ENCODE assay signal across 21 cellular contexts in the genomic region with DNA sequence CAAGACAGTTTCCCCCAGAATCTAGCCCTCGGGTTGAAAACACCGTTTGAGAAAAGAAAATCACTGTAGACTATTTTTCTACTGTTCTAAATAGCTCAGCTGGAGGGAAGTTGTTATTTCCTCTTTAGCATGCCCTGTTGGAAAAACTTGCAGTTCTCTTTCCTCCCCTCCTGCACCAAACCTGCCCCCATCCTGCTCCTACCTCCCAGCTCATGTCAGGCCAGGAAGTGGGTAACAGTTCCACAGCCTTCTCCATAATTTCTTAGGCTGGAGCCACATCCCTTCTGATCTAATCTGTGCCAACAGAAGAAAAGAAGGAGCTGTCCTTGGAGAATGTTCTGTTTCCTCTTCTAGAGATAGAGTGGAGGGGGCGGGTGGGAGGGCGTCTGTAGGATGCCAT.
DNase-seq lines count a peak whose midpoint lies in the region; ATAC-seq and TF ChIP-seq lines count a peak whose summit lies in the region.
"Had no signal": no experiment of that assay in that cellular context is flagged by ENCODE, and none has a peak within 500 bp of the region (broad histone marks: within the 10 kb centered on the region; RNA-seq: fewer than 3 reads in every experiment).

No MANE protein-coding gene starts in this region.

- H3K36me3 ChIP-seq in BLaER1 (no peaks in the 10 kb centered on the region), OCI-LY1 (ENCODE audit: insufficient read depth, low read length) (no peaks in the 10 kb centered on the region), mesodermal cell (ENCODE audit: control insufficient read depth, insufficient read depth, low read length) (no peaks in the 10 kb centered on the region)

- H2AFZ ChIP-seq in OCI-LY1 (ENCODE audit: low read length) = peak overlapping the region; percentile 31; the same call in 1 of the 2 replicates

- H3K79me2 ChIP-seq in OCI-LY1 (ENCODE audit: insufficient read depth, low read length) = no peaks in the 10 kb centered on the region

- H3K4me3 ChIP-seq in BLaER1 (no peak overlapping the region), OCI-LY1 (ENCODE audit: low read depth, low read length, poor library complexity, severe bottlenecking) (no peak overlapping the region), mesodermal cell (ENCODE audit: extremely low read depth, insufficient read depth, low read length, poor library complexity, severe bottlenecking) (no peak overlapping the region)
- H3K4me3 ChIP-seq: A549, K562 had no signal

- H3K27ac ChIP-seq in BLaER1 (no peak overlapping the region), OCI-LY1 (ENCODE audit: low read depth, low read length, poor library complexity, severe bottlenecking) (peak overlapping the region; percentile 53), mesodermal cell (ENCODE audit: low read depth, low read length, severe bottlenecking) (peak overlapping the region; percentile 66)
- H3K27ac ChIP-seq: 22Rv1, A549 had no signal

- no peaks in the 10 kb centered on the region for H3F3A ChIP-seq in OCI-LY1 (ENCODE audit: insufficient read depth, low read length)

- peak; percentile 52 for DNase-seq in dermis blood vessel endothelial cell
- DNase-seq in stimulated activated naive CD8-positive, alpha-beta T cell treated with anti-CD3 and anti-CD28 coated beads, Interleukin-15, Interleukin-2, amounts not matched to agents 100 U/mL and 50 U/mL, for 24 hours = no peak
- DNase-seq: AML-193; Calu3; CD8-positive, alpha-beta T cell; DMS79 treated with DMSO at 0.1 percent for 48 hours; EL; GOT3; H7; HFFc6; IMR-90 had no signal

- H3K4me2 ChIP-seq in BLaER1 (peak overlapping the region; percentile 25; the same call in 1 of the 2 replicates), OCI-LY1 (ENCODE audit: low read length) (peak overlapping the region; percentile 31; the same call in 1 of the 2 replicates)
- H3K4me2 ChIP-seq: A549 had no signal

- ATAC-seq in HG02759 (IDR thresholded peaks at IDR 0.05; ENCODE audit: unreplicated experiment) = no peak
- no peak for ATAC-seq in stimulated activated naive CD8-positive, alpha-beta T cell treated with anti-CD3 and anti-CD28 coated beads, Interleukin-15, Interleukin-2, amounts not matched to agents 100 U/mL and 50 U/mL, for 24 hours
- no peak for ATAC-seq in GM18868 (IDR thresholded peaks at IDR 0.05; ENCODE audit: unreplicated experiment)
- no peak for ATAC-seq in GM19463 (IDR thresholded peaks at IDR 0.05; ENCODE audit: unreplicated experiment)
- ATAC-seq: A549; CD8-positive, alpha-beta T cell; HCT116; K562 had no signal

- H3K9me2 ChIP-seq in OCI-LY1 (ENCODE audit: low read depth, low read length) = no peaks in the 10 kb centered on the region

- TF ChIP-seq CTCF in OCI-LY1 (IDR thresholded peaks at IDR 0.05; ENCODE audit: low read length) = no peak

- WGBS in mesodermal cell (ENCODE audit: insufficient coverage in 2 of 2), 2 experiments = no CpG with 5 or more reads among the region's 4 CpGs

- H3K27me3 ChIP-seq in BLaER1 (no peaks in the 10 kb centered on the region), OCI-LY1 (ENCODE audit: insufficient read depth, low read length) (no peaks in the 10 kb centered on the region)

- H3K4me1 ChIP-seq in BLaER1 (peaks cover 5% of the 10 kb centered on the region), OCI-LY1 (ENCODE audit: insufficient read depth, low read length, severe bottlenecking) (peaks cover 48% of the 10 kb centered on the region), mesodermal cell (ENCODE audit: control insufficient read depth, insufficient read depth, low read length, poor library complexity, severe bottlenecking) (no peaks in the 10 kb centered on the region)
- H3K4me1 ChIP-seq: A549 had no signal

- no peak overlapping the region for H3K9ac ChIP-seq in BLaER1
- no peak overlapping the region for H3K9ac ChIP-seq in OCI-LY1 (ENCODE audit: low read length)

- no peaks in the 10 kb centered on the region for H3K9me3 ChIP-seq in BLaER1
- no peaks in the 10 kb centered on the region for H3K9me3 ChIP-seq in OCI-LY1 (ENCODE audit: low read length)
- H3K9me3 ChIP-seq in mesodermal cell (ENCODE audit: control insufficient read depth, low read length) = no peaks in the 10 kb centered on the region
- H3K9me3 ChIP-seq: A549 had no signal

- H4K20me1 ChIP-seq in BLaER1 (no peaks in the 10 kb centered on the region), OCI-LY1 (ENCODE audit: insufficient read depth, low read length) (no peaks in the 10 kb centered on the region)
